In genomic region chr9:122005597-122005996, GRCh38 we compare ENCODE assay signal across 10 cellular contexts.
DNase-seq lines count a peak whose midpoint lies in the region; ATAC-seq, FAIRE-seq and TF ChIP-seq lines count a peak whose summit lies in the region.
"Had no signal": no experiment of that assay in that cellular context is flagged by ENCODE, and none has a peak within 500 bp of the region (broad histone marks: within the 10 kb centered on the region; RNA-seq: fewer than 3 reads in every experiment).

No MANE protein-coding gene starts in this region.

- intact Hi-C loops in left colon (cut with DNase I, micrococcal nuclease) = loop anchor here in 1 of 2 donors (10.0 kb wide), 1 partner anchor 561 kb away; no protein-coding TSS in a partner anchor

- H3K36me3 ChIP-seq in BE2C = no peaks in the 10 kb centered on the region; the same call in 1 of the 2 replicates

- no peak overlapping the region for H3K4me3 Mint-ChIP-seq in stimulated activated memory B cell treated with anti-CD40 and anti-IgM and Interleukin-4, amounts not matched to agents 10 μg/mL and 1 μg/mL and 100 μg/mL, for 72 hours

- H3K36me3 Mint-ChIP-seq in stimulated activated memory B cell treated with anti-CD40 and anti-IgM and Interleukin-4, amounts not matched to agents 10 μg/mL and 1 μg/mL and 100 μg/mL, for 72 hours = peaks cover 10% of the 10 kb centered on the region

- H3K27me3 ChIP-seq in BE2C = no peaks in the 10 kb centered on the region

- no peaks in the 10 kb centered on the region for H3K9me3 Mint-ChIP-seq in stimulated activated memory B cell treated with anti-CD40 and anti-IgM and Interleukin-4, amounts not matched to agents 10 μg/mL and 1 μg/mL and 100 μg/mL, for 72 hours

- in situ Hi-C loops in astrocyte of the spinal cord (cut with HindIII; ENCODE audit: low sequenced_read_pairs) = no loop called here

- peak; percentile 71 for TF ChIP-seq CTCF in BE2C (IDR thresholded peaks at IDR 0.05; ENCODE audit: low read depth, low read length)
- peak; percentile 69 for TF ChIP-seq CTCF in astrocyte of the spinal cord (IDR thresholded peaks at IDR 0.05; ENCODE audit: low read depth, low read length)

- H3K4me1 Mint-ChIP-seq in stimulated activated memory B cell treated with anti-CD40 and anti-IgM and Interleukin-4, amounts not matched to agents 10 μg/mL and 1 μg/mL and 100 μg/mL, for 72 hours = no peaks in the 10 kb centered on the region

- TF ChIP-seq POLR2A in GM12892 (IDR thresholded peaks at IDR 0.05; ENCODE audit: low read depth, low read length) = no peak

- no peak overlapping the region for H3K27ac Mint-ChIP-seq in stimulated activated memory B cell treated with anti-CD40 and anti-IgM and Interleukin-4, amounts not matched to agents 10 μg/mL and 1 μg/mL and 100 μg/mL, for 72 hours

- FAIRE-seq in HTR-8/SVneo (lab: Jason Lieb, UNC) = no peak
- FAIRE-seq in GM12892 (lab: Jason Lieb, UNC) = no peak
- FAIRE-seq: endometrium, GM12878 had no signal

- no peaks in the 10 kb centered on the region for H3K9me3 ChIP-seq in BE2C

- peak; percentile 92 for ATAC-seq in left colon
- no peak for ATAC-seq in HG03139 (IDR thresholded peaks at IDR 0.05; ENCODE audit: unreplicated experiment)
- ATAC-seq in stimulated activated memory B cell treated with anti-CD40 and anti-IgM and Interleukin-4, amounts not matched to agents 10 μg/mL and 1 μg/mL and 100 μg/mL, for 72 hours = no peak
- ATAC-seq: GM12878 had no signal

- H3K4me3 ChIP-seq in BE2C (ENCODE audit: low read depth, low read length) (no peak overlapping the region), astrocyte of the spinal cord (ENCODE audit: low read depth, low read length) (no peak overlapping the region)
- H3K4me3 ChIP-seq: GM12878 had no signal

- peak; percentile 31 for DNase-seq in BE2C
- DNase-seq in HTR-8/SVneo (ENCODE audit: insufficient read length, low spot score) = peak; percentile 59
- peak; percentile 26 for DNase-seq in astrocyte of the spinal cord (ENCODE audit: low read depth, low spot score)
- DNase-seq in left colon = no peak
- DNase-seq in 8988T = no peak
- no peak for DNase-seq in GM12892 (ENCODE audit: insufficient read length)

- H3K27me3 Mint-ChIP-seq in stimulated activated memory B cell treated with anti-CD40 and anti-IgM and Interleukin-4, amounts not matched to agents 10 μg/mL and 1 μg/mL and 100 μg/mL, for 72 hours = no peaks in the 10 kb centered on the region

- H3K4me1 ChIP-seq in BE2C = no peaks in the 10 kb centered on the region

Comparison
In these comparisons a context has a peak if more than half of its experiments do, and no peak if none do; other contexts are left out.
1. DNase-seq: peak in BE2C (single experiment), HTR-8/SVneo (single experiment) and astrocyte of the spinal cord (single experiment); none in left colon (0 of 2), 8988T (single experiment) and GM12892 (single experiment).